In genomic region chr11:122451911-122452310, GRCh38 we compare ENCODE assay signal across 34 cellular contexts.
"Had no signal": no experiment of that assay in that cellular context is flagged by ENCODE, and none has a peak within 500 bp of the region (broad histone marks: within the 10 kb centered on the region; RNA-seq: fewer than 3 reads in every experiment).

No MANE protein-coding gene starts in this region.

- FAIRE-seq: astrocyte, bronchial epithelial cell had no signal

- ATAC-seq: activated naive CD4-positive, alpha-beta T cell treated with anti-CD3 and anti-CD28 coated beads, Interleukin-2, amount 50 U/mL, for 72 hours; activated naive CD8-positive, alpha-beta T cell treated with anti-CD3 and anti-CD28 coated beads, Interleukin-2, amount 50 U/mL, for 24 hours; activated T-cell treated with anti-CD3 and anti-CD28 coated beads, Interleukin-2, amount 50 U/mL, for 4 hours; activated T-cell treated with anti-CD3 and anti-CD28 coated beads, Interleukin-2, amount 50 U/mL, for 72 hours; activated T-helper 17 cell treated with anti-CD3 and anti-CD28 coated beads, Interleukin-2, amount 50 U/mL, for 72 hours; body of pancreas had no signal

- DNase-seq: activated effector memory CD4-positive, alpha-beta T cell treated with anti-CD3 and anti-CD28 coated beads, Interleukin-2, amount 50 U/mL, for 16 hours; activated effector memory CD4-positive, alpha-beta T cell treated with Interleukin-2 at 50 U/mL for 16 hours; activated gamma-delta T cell; activated gamma-delta T cell treated with Interleukin-2 at 50 U/mL for 16 hours; activated naive CD4-positive, alpha-beta T cell; activated naive CD4-positive, alpha-beta T cell treated with anti-CD3 and anti-CD28 coated beads for 36 hours; activated naive CD4-positive, alpha-beta T cell treated with anti-CD3 and anti-CD28 coated beads, Interleukin-2, amount 10 ng/mL, durations not matched to agents 7 days and 5 days; activated naive CD4-positive, alpha-beta T cell treated with anti-CD3 and anti-CD28 coated beads, Interleukin-2, amount 50 U/mL, for 16 hours; activated naive CD4-positive, alpha-beta T cell treated with Interleukin-2 at 50 U/mL for 16 hours; activated naive CD8-positive, alpha-beta T cell treated with anti-CD3 and anti-CD28 coated beads for 36 hours; activated naive CD8-positive, alpha-beta T cell treated with anti-CD3 and anti-CD28 coated beads, Interleukin-2, amount 10 ng/mL, durations not matched to agents 7 days and 5 days; activated naive CD8-positive, alpha-beta T cell treated with anti-CD3 and anti-CD28 coated beads, Interleukin-2, amount 50 U/mL, for 24 hours; activated T-cell treated with anti-CD3 and anti-CD28 coated beads, Interleukin-2, amount 50 U/mL, for 1 hour; activated T-cell treated with anti-CD3 and anti-CD28 coated beads, Interleukin-2, amount 50 U/mL, for 24 hours; activated T-cell treated with anti-CD3 and anti-CD28 coated beads, Interleukin-2, amount 50 U/mL, for 4 hours; activated T-cell treated with anti-CD3 and anti-CD28 coated beads, Interleukin-2, amount 50 U/mL, for 48 hours; activated T-cell treated with anti-CD3 and anti-CD28 coated beads, Interleukin-2, amount 50 U/mL, for 72 hours; adrenal gland; amniotic stem cell; amygdala; anterior cingulate cortex; aorta; body of pancreas; brain microvascular endothelial cell; caudate nucleus; central memory CD4-positive, alpha-beta T cell; cerebellar nuclear complex had no signal

- H3K36me3 ChIP-seq: adrenal gland, ascending aorta, brain microvascular endothelial cell, breast epithelium, cardiac muscle cell had no signal

- H3K4me3 ChIP-seq: adrenal gland, ascending aorta, body of pancreas, breast epithelium, cardiac muscle cell had no signal

- H3K4me1 ChIP-seq: adrenal gland, ascending aorta, body of pancreas, breast epithelium had no signal

- H3K9me3 ChIP-seq: adrenal gland, ascending aorta, body of pancreas, breast epithelium had no signal

- H3K27ac ChIP-seq: adrenal gland, ascending aorta, body of pancreas, brain microvascular endothelial cell, breast epithelium, cardiac muscle cell had no signal

- H3K27me3 ChIP-seq: adrenal gland, ascending aorta, body of pancreas, brain microvascular endothelial cell, breast epithelium, cardiac muscle cell had no signal
